Comparison of ENCODE assay signal across 23 cellular contexts in genomic region chr14:94474581-94475031, GRCh38. TPM values are rescaled to one million over a fixed set of nuclear protein-coding genes. Genes with fewer than 3 reads are reported as not detected.
DNase-seq lines count a peak whose midpoint lies in the region; ATAC-seq and TF ChIP-seq lines count a peak whose summit lies in the region.
"Had no signal": no experiment of that assay in that cellular context is flagged by ENCODE, and none has a peak within 500 bp of the region (broad histone marks: within the 10 kb centered on the region; RNA-seq: fewer than 3 reads in every experiment).

No MANE protein-coding gene starts in this region.

- H3K9me3 Mint-ChIP-seq in activated T-helper 1 cell treated with anti-CD3 and anti-CD28 coated beads, Interleukin-12 subunit alpha, Interleukin-12 subunit beta, Interleukin-2, Interleukin-4 antibody, amounts not matched to agents 30 ng/mL and 10 ng/mL and 1 ng/mL, durations not matched to agents 14 hours and 24 hours and 36 hours: peaks cover 21% of the 10 kb centered on the region

- H3K27ac Mint-ChIP-seq in activated T-helper 1 cell treated with anti-CD3 and anti-CD28 coated beads, Interleukin-12 subunit alpha, Interleukin-12 subunit beta, Interleukin-2, Interleukin-4 antibody, amounts not matched to agents 30 ng/mL and 10 ng/mL and 1 ng/mL, durations not matched to agents 14 hours and 24 hours and 36 hours: no peak overlapping the region

- no peak overlapping the region for H4K8ac ChIP-seq in mesendoderm (ENCODE audit: low read depth, low read length)

- no peaks in the 10 kb centered on the region for H3F3A ChIP-seq in MM.1S (ENCODE audit: insufficient read depth, low read length)

- ATAC-seq in GM21576 (IDR thresholded peaks at IDR 0.05; ENCODE audit: unreplicated experiment): no peak
- ATAC-seq: Right ventricle myocardium inferior had no signal

- H3K27ac ChIP-seq in coronary artery (no peak overlapping the region), mesendoderm (ENCODE audit: low read depth, low read length) (no peak overlapping the region), MM.1S (ENCODE audit: low read length) (no peak overlapping the region)
- H3K27ac ChIP-seq: spleen, thyroid gland, WERI-Rb-1 had no signal

- H3K4me2 ChIP-seq in mesendoderm (ENCODE audit: low read length): no peak overlapping the region
- no peak overlapping the region for H3K4me2 ChIP-seq in MM.1S (ENCODE audit: low read depth, low read length)

- no peaks in the 10 kb centered on the region for H3K79me1 ChIP-seq in mesendoderm (ENCODE audit: low read length)

- no peak overlapping the region for H3K4ac ChIP-seq in mesendoderm (ENCODE audit: low read depth, low read length)

- no peaks in the 10 kb centered on the region for H3K27me3 ChIP-seq in mesendoderm (ENCODE audit: insufficient read depth, low read length, poor library complexity)
- no peaks in the 10 kb centered on the region for H3K27me3 ChIP-seq in MM.1S (replicated peaks; ENCODE audit: insufficient read depth, low read length)
- H3K27me3 ChIP-seq: thyroid gland had no signal

- H2BK5ac ChIP-seq in mesendoderm (ENCODE audit: low read length): no peak overlapping the region

- H3K27me3 Mint-ChIP-seq in activated T-helper 1 cell treated with anti-CD3 and anti-CD28 coated beads, Interleukin-12 subunit alpha, Interleukin-12 subunit beta, Interleukin-2, Interleukin-4 antibody, amounts not matched to agents 30 ng/mL and 10 ng/mL and 1 ng/mL, durations not matched to agents 14 hours and 24 hours and 36 hours (ENCODE audit: insufficient read depth): peaks cover 4% of the 10 kb centered on the region

- DNase-seq in ELR (ENCODE audit: low read depth): peak; percentile 81
- DNase-seq in LHCN-M2 (ENCODE audit: low read depth): peak; percentile 41
- peak; percentile 64 for DNase-seq in coronary artery (ENCODE audit: low spot score)
- peak; percentile 92 for DNase-seq in mesendoderm
- no peak for DNase-seq in activated T-helper 1 cell treated with anti-CD3 and anti-CD28 coated beads, Interleukin-12 subunit alpha, Interleukin-12 subunit beta, Interleukin-2, Interleukin-4 antibody, amounts not matched to agents 30 ng/mL and 10 ng/mL and 1 ng/mL, durations not matched to agents 14 hours and 24 hours and 36 hours (ENCODE audit: low spot score)
- DNase-seq in NCI-H2081 treated with DMSO at 0.1 percent for 48 hours (lab: John Stamatoyannopoulos, UW): no peak
- no peak for DNase-seq in MM.1S
- DNase-seq: activated effector memory CD4-positive, alpha-beta T cell treated with anti-CD3 and anti-CD28 coated beads, Interleukin-2, amount 50 U/mL, for 16 hours; amniotic stem cell; COR-L47; GF-D8; posterior cingulate gyrus; spleen; thyroid gland; WERI-Rb-1 had no signal

- H4K20me1 ChIP-seq in MM.1S (ENCODE audit: insufficient read depth, low read length): no peaks in the 10 kb centered on the region

- H3K4me1 Mint-ChIP-seq in activated T-helper 1 cell treated with anti-CD3 and anti-CD28 coated beads, Interleukin-12 subunit alpha, Interleukin-12 subunit beta, Interleukin-2, Interleukin-4 antibody, amounts not matched to agents 30 ng/mL and 10 ng/mL and 1 ng/mL, durations not matched to agents 14 hours and 24 hours and 36 hours (ENCODE audit: low read depth): no peaks in the 10 kb centered on the region

- H3K56ac ChIP-seq in mesendoderm (ENCODE audit: low read length): no peak overlapping the region

- H3K9ac ChIP-seq in mesendoderm (ENCODE audit: low read length) (no peak overlapping the region), MM.1S (ENCODE audit: low read length) (no peak overlapping the region)

- H3K18ac ChIP-seq in mesendoderm (ENCODE audit: low read length): no peak overlapping the region

- H3K4me3 ChIP-seq in coronary artery: no peak overlapping the region
- H3K4me3 ChIP-seq in mesendoderm (ENCODE audit: low read length): no peak overlapping the region
- no peak overlapping the region for H3K4me3 ChIP-seq in MM.1S (ENCODE audit: low read length)
- H3K4me3 ChIP-seq: spleen, thyroid gland had no signal

- no peak overlapping the region for H2BK120ac ChIP-seq in mesendoderm (ENCODE audit: low read depth, low read length)

- H4K5ac ChIP-seq in mesendoderm (ENCODE audit: low read length): no peak overlapping the region

- no CpG with 5 or more reads among the region's 7 CpGs for WGBS in mesendoderm (ENCODE audit: extremely low coverage, insufficient coverage, low lambda C conversion rate)

- H3K9me3 ChIP-seq in MM.1S (replicated peaks; ENCODE audit: insufficient read depth, low read length): no peaks in the 10 kb centered on the region
- H3K9me3 ChIP-seq: thyroid gland had no signal

- no peaks in the 10 kb centered on the region for H3K36me3 ChIP-seq in mesendoderm (ENCODE audit: control insufficient read depth, insufficient read depth, low read length)
- H3K36me3 ChIP-seq in MM.1S (replicated peaks; ENCODE audit: insufficient read depth, low read length): no peaks in the 10 kb centered on the region
- H3K36me3 ChIP-seq: spleen, thyroid gland, WERI-Rb-1 had no signal

- no peak overlapping the region for H2AFZ ChIP-seq in MM.1S (ENCODE audit: low read length)

- H2AK5ac ChIP-seq in mesendoderm (ENCODE audit: low read length): no peak overlapping the region

- no peaks in the 10 kb centered on the region for H3K4me1 ChIP-seq in mesendoderm (ENCODE audit: control insufficient read depth, low read depth, low read length)
- no peaks in the 10 kb centered on the region for H3K4me1 ChIP-seq in MM.1S (ENCODE audit: low read length)
- H3K4me1 ChIP-seq: spleen, thyroid gland had no signal

- H3K79me2 ChIP-seq in mesendoderm (ENCODE audit: control insufficient read depth, insufficient read depth, low read length) (no peaks in the 10 kb centered on the region), MM.1S (ENCODE audit: low read length) (no peaks in the 10 kb centered on the region)

- no peak overlapping the region for H2BK15ac ChIP-seq in mesendoderm (replicated peaks; ENCODE audit: low read depth)

- no peak overlapping the region for H3K23ac ChIP-seq in mesendoderm (ENCODE audit: low read length)

- TF ChIP-seq CTCF in coronary artery (IDR thresholded peaks at IDR 0.05): no peak
- no peak for TF ChIP-seq CTCF in MM.1S (IDR thresholded peaks at IDR 0.05; ENCODE audit: low read length)

- H3K36me3 Mint-ChIP-seq in activated T-helper 1 cell treated with anti-CD3 and anti-CD28 coated beads, Interleukin-12 subunit alpha, Interleukin-12 subunit beta, Interleukin-2, Interleukin-4 antibody, amounts not matched to agents 30 ng/mL and 10 ng/mL and 1 ng/mL, durations not matched to agents 14 hours and 24 hours and 36 hours (ENCODE audit: low read depth): no peaks in the 10 kb centered on the region

- no peaks in the 10 kb centered on the region for H3K9me2 ChIP-seq in MM.1S (replicated peaks; ENCODE audit: insufficient read depth, low read length)

- intact Hi-C loops in activated T-helper 1 cell treated with anti-CD3 and anti-CD28 coated beads, Interleukin-12 subunit alpha, Interleukin-12 subunit beta, Interleukin-2, Interleukin-4 antibody, amounts not matched to agents 30 ng/mL and 10 ng/mL and 1 ng/mL, durations not matched to agents 14 hours and 24 hours and 36 hours (cut with micrococcal nuclease): no loop called here

- no peak overlapping the region for H3K4me3 Mint-ChIP-seq in activated T-helper 1 cell treated with anti-CD3 and anti-CD28 coated beads, Interleukin-12 subunit alpha, Interleukin-12 subunit beta, Interleukin-2, Interleukin-4 antibody, amounts not matched to agents 30 ng/mL and 10 ng/mL and 1 ng/mL, durations not matched to agents 14 hours and 24 hours and 36 hours

RNA-seq across cellular contexts. Expression of gene SERPINA9, which starts 1.4 kb away (rescaled TPM):
- total RNA-seq in LHCN-M2 (2014; rRNA removed): 0.32 TPM in 1 of 2 replicates, not detected in the other
- polyA plus RNA-seq in LHCN-M2 (2012): 0.79 TPM
- 0.04 TPM for polyA plus RNA-seq in mesendoderm (2013, experiment 1 of 2)
- not detected for polyA plus RNA-seq in mesendoderm (2013, experiment 2 of 2)
- not detected in 2 replicates for total RNA-seq in activated T-helper 1 cell treated with anti-CD3 and anti-CD28 coated beads, Interleukin-12 subunit alpha, Interleukin-12 subunit beta, Interleukin-2, Interleukin-4 antibody, amounts not matched to agents 30 ng/mL and 10 ng/mL and 1 ng/mL, durations not matched to agents 14 hours and 24 hours and 36 hours
- total RNA-seq: activated CD8-positive, alpha-beta memory T cell treated with anti-CD3 and anti-CD28 coated beads for 36 hours; frontal cortex; liver; myocyte; NCI-H460; Right ventricle myocardium inferior; spleen; T-helper 1 cell treated with Interleukin-12 subunit alpha and Interleukin-12 subunit beta and Interleukin-4 antibody, amounts not matched to agents 30 ng/mL and 1 ng/mL, for 36 hours; thyroid gland had no signal
- polyA plus RNA-seq: liver had no signal

RNA-seq across cellular contexts. Expression of gene SERPINA11, which starts 22.0 kb away (rescaled TPM):
- total RNA-seq in LHCN-M2 (2014; rRNA removed): not detected in 2 replicates
- not detected for polyA plus RNA-seq in LHCN-M2 (2012)
- 0.27 TPM for polyA plus RNA-seq in mesendoderm (2013, experiment 1 of 2)
- polyA plus RNA-seq in mesendoderm (2013, experiment 2 of 2): 0.29 TPM
- not detected in 2 replicates for total RNA-seq in activated T-helper 1 cell treated with anti-CD3 and anti-CD28 coated beads, Interleukin-12 subunit alpha, Interleukin-12 subunit beta, Interleukin-2, Interleukin-4 antibody, amounts not matched to agents 30 ng/mL and 10 ng/mL and 1 ng/mL, durations not matched to agents 14 hours and 24 hours and 36 hours
- total RNA-seq: activated CD8-positive, alpha-beta memory T cell treated with anti-CD3 and anti-CD28 coated beads for 36 hours; frontal cortex; myocyte; NCI-H460; Right ventricle myocardium inferior; spleen; T-helper 1 cell treated with Interleukin-12 subunit alpha and Interleukin-12 subunit beta and Interleukin-4 antibody, amounts not matched to agents 30 ng/mL and 1 ng/mL, for 36 hours; thyroid gland had no signal
- polyA plus RNA-seq: spleen had no signal

RNA-seq across cellular contexts. Expression of gene SERPINA12, which starts 34.7 kb away (rescaled TPM):
- not detected in 2 replicates for total RNA-seq in LHCN-M2 (2014; rRNA removed)
- 0.12 TPM for polyA plus RNA-seq in LHCN-M2 (2012)
- not detected for polyA plus RNA-seq in mesendoderm (2013, experiment 1 of 2)
- polyA plus RNA-seq in mesendoderm (2013, experiment 2 of 2): not detected
- total RNA-seq in activated T-helper 1 cell treated with anti-CD3 and anti-CD28 coated beads, Interleukin-12 subunit alpha, Interleukin-12 subunit beta, Interleukin-2, Interleukin-4 antibody, amounts not matched to agents 30 ng/mL and 10 ng/mL and 1 ng/mL, durations not matched to agents 14 hours and 24 hours and 36 hours: not detected in 2 replicates
- total RNA-seq: activated CD8-positive, alpha-beta memory T cell treated with anti-CD3 and anti-CD28 coated beads for 36 hours; frontal cortex; liver; myocyte; NCI-H460; Right ventricle myocardium inferior; spleen; T-helper 1 cell treated with Interleukin-12 subunit alpha and Interleukin-12 subunit beta and Interleukin-4 antibody, amounts not matched to agents 30 ng/mL and 1 ng/mL, for 36 hours; thyroid gland had no signal
- polyA plus RNA-seq: spleen had no signal

Comparison
In these comparisons a context has a peak if more than half of its experiments do, and no peak if none do; other contexts are left out.
1. DNase-seq: peak in ELR (single experiment), LHCN-M2 (single experiment), coronary artery (single experiment) and mesendoderm (single experiment); none in activated T-helper 1 cell treated with anti-CD3 and anti-CD28 coated beads, Interleukin-12 subunit alpha, Interleukin-12 subunit beta, Interleukin-2, Interleukin-4 antibody, amounts not matched to agents 30 ng/mL and 10 ng/mL and 1 ng/mL, durations not matched to agents 14 hours and 24 hours and 36 hours (single experiment), NCI-H2081 treated with DMSO at 0.1 percent for 48 hours (single experiment) and MM.1S (single experiment).